ENCODE assay signal across 7 cellular contexts in genomic region chr17:52831536-52831935, GRCh38.
"Had no signal": no experiment of that assay in that cellular context is flagged by ENCODE, and none has a peak within 500 bp of the region (broad histone marks: within the 10 kb centered on the region; RNA-seq: fewer than 3 reads in every experiment).

No MANE protein-coding gene starts in this region.

- DNase-seq: IMR-90, KBM-7, KG1 had no signal

- H3K9ac ChIP-seq: KMS-11 had no signal

- H3K27ac ChIP-seq: HL-60, KMS-11 had no signal

- H3K4me3 ChIP-seq: K562 had no signal

- ATAC-seq: HepG2, K562 had no signal
